In the genomic region with DNA sequence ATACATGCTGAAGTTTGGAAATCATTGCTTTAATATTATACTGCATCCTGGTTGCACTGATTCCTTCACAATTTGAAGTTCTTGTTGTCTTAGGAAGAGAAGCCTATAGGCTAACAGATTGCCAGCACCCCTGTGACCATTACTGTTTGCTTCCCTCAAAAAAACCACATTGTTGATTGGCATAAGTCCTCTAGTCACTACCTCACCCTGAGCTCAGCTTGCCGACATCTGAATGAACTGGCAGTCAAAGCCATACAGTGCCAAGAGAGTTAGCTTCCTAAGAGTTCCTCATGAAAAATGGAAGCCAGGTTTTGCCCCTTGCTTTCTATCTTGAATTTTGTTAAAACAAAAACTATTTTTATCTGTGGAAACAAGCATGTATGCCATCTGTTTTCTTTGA, we compare ENCODE assay signal across 9 cellular contexts.
"Had no signal": no experiment of that assay in that cellular context is flagged by ENCODE, and none has a peak within 500 bp of the region (broad histone marks: within the 10 kb centered on the region; RNA-seq: fewer than 3 reads in every experiment).

No MANE protein-coding gene starts in this region.

- DNase-seq: GM23248, GOT3, H7, HFFc6, IMR-90, KG1 had no signal

- FAIRE-seq: HTR-8/SVneo, K562 had no signal

- ATAC-seq: HCT116, K562 had no signal
